8 cellular contexts compared by ENCODE assay signal in the genomic region with DNA sequence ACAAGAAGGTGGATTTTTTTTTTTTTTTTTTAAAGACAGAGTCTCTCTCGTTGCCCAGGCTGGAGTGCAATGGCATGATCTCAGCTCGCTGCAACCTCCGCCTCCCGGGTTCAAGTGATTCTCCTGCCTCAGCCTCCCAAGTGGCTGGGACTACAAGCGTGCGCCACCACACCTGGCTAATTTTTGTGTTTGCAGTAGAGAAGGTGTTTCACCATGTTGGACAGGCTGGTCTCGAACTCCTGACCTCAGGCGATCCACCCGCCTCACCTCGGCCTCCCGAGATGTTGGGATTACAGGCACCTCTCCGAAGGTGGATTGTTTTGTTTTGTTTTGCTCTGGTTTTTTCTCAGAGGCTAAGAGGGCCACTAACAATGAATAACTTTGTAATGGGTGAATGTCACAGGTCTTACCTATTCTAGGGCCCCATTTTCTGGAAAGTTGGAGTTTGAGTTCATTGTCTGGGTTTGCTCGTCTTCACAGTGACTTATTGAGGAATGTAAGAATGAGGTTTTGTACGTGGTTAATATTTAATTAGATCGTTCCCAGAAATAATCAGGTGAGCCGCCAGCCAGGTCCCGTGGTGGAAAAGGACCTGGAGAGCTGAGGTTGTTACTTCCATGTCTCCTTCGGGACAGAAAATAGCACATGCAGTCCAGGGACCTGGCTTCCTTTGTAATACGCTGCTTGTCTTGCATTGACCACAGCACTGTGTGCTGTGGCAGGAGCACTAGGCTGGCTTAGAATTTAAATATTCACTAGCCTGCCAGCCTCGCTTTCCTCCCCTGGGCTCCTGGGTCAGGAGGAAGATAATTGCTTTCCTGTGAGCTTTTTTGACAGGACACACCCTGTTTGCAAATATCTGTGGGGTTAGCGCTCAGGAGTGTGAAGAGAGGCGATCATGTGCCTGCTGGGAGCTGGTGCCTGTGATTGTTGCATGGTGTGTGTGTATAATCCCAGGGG. TPM values are rescaled to one million over a fixed set of nuclear protein-coding genes. Genes with fewer than 3 reads are reported as not detected.
DNase-seq lines count a peak whose midpoint lies in the region; ATAC-seq and TF ChIP-seq lines count a peak whose summit lies in the region.

No MANE protein-coding gene starts in this region.

- ATAC-seq in natural killer cell (no peak), GM19395 (IDR thresholded peaks at IDR 0.05; ENCODE audit: unreplicated experiment) (no peak)

- CTCF ChIA-PET in Caco-2 (lab: Charles Lee) = interaction anchor here (0.5 kb wide), 1 partner anchor 136 kb away, joined by 3 read pairs; no protein-coding TSS in a partner anchor

- DNase-seq in Caco-2 (no peak), LoVo (ENCODE audit: low spot score) (peak; percentile 51), caudate nucleus (lab: John Stamatoyannopoulos, UW) (peak in 1 of 61 donors; percentile 51), natural killer cell (no peak), NCI-H1694 (lab: John Stamatoyannopoulos, UW) (no peak)
- no peak for DNase-seq in stimulated activated CD4-positive, alpha-beta T cell treated with anti-CD3 and anti-CD28 coated beads, Interleukin-12 subunit alpha, Interleukin-12 subunit beta, amount 100 ng/mL, for 4 hours
- DNase-seq in activated CD4-positive, CD25-positive, alpha-beta regulatory T cell treated with anti-CD3 and anti-CD28 coated beads, Interleukin-2, amount 50 U/mL, for 72 hours = no peak

- TF ChIP-seq CTCF in Caco-2 (IDR thresholded peaks at IDR 0.05; ENCODE audit: insufficient read depth in 1 of 2, low read depth in 1 of 2, low read length in 1 of 2, severe bottlenecking in 1 of 2, unreplicated experiment in 1 of 2) (no peak), natural killer cell (IDR thresholded peaks at IDR 0.05) (no peak)

- no peaks in the 10 kb centered on the region for H3K27me3 Mint-ChIP-seq in Caco-2 (ENCODE audit: insufficient read depth, unreplicated experiment)
- H3K27me3 Mint-ChIP-seq in natural killer cell (ENCODE audit: low read depth in 2 of 2) = no peaks in the 10 kb centered on the region

- H3K27me3 ChIP-seq in Caco-2 (replicated peaks; ENCODE audit: control insufficient read depth, insufficient read depth, low read length) = no peaks in the 10 kb centered on the region

- peak overlapping the region; percentile 98 for H3K27ac ChIP-seq in caudate nucleus (ENCODE audit: low read depth, low read length)

- peaks cover 1% of the 10 kb centered on the region; the same call in 1 of the 2 replicates for H3K36me3 ChIP-seq in Caco-2 (ENCODE audit: control insufficient read depth, insufficient read depth, low read length)

- H3K27ac Mint-ChIP-seq in Caco-2 (ENCODE audit: unreplicated experiment) (peak overlapping the region; percentile 59), natural killer cell (peak overlapping the region; percentile 89 to 93)

- H3K36me3 Mint-ChIP-seq in Caco-2 (ENCODE audit: insufficient read depth, unreplicated experiment) (peaks cover 12% of the 10 kb centered on the region), natural killer cell (no peaks in the 10 kb centered on the region)

- H3K9me3 Mint-ChIP-seq in Caco-2 (ENCODE audit: unreplicated experiment) (no peaks in the 10 kb centered on the region), natural killer cell (no peaks in the 10 kb centered on the region)

- POLR2A ChIA-PET in Caco-2 (lab: Charles Lee) = no interaction called here

- H3K4me3 Mint-ChIP-seq in Caco-2 (ENCODE audit: unreplicated experiment) (peak overlapping the region; percentile 94), natural killer cell (peak overlapping the region; percentile 97)

- intact Hi-C loops in Caco-2 (cut with micrococcal nuclease; ENCODE audit: unreplicated experiment) (loop anchor here (10.0 kb wide), 1 partner anchor 63 kb away; the partner anchor contains the start of gene CCDC62), natural killer cell (cut with micrococcal nuclease) (loop anchor here (5.0 kb wide), 1 partner anchor 45 kb away; no protein-coding TSS in a partner anchor)

- no TSS peak for BruUV-seq in Caco-2 (replicated peaks; lab: Mats Ljungman, UMichigan)

- H3K4me3 ChIP-seq in Caco-2 (ENCODE audit: low read depth, low read length) = peak overlapping the region; percentile 11; the same call in 1 of the 2 replicates

- peaks cover 50% of the 10 kb centered on the region for H3K4me1 Mint-ChIP-seq in Caco-2 (ENCODE audit: low read depth, unreplicated experiment)
- H3K4me1 Mint-ChIP-seq in natural killer cell = peaks cover 60 to 64% of the 10 kb centered on the region in 2 donors

- H3K4me1 ChIP-seq in Caco-2 = peaks cover 39% of the 10 kb centered on the region

- no peaks in the 10 kb centered on the region for H3K9me3 ChIP-seq in Caco-2

RNA-seq across cellular contexts. Expression of gene HIP1R, which starts 2.3 kb away (rescaled TPM):
- 13.8 and 15.4 TPM in 2 replicates for total RNA-seq in Caco-2 (2022)
- total RNA-seq in natural killer cell = 10 to 100 TPM; 78.6 to 93.1 (median 85.5) TPM

RNA-seq across cellular contexts. Expression of gene VPS37B, which starts 58.3 kb away (rescaled TPM):
- 24.0 and 25.4 TPM in 2 replicates for total RNA-seq in Caco-2 (2022)
- total RNA-seq in natural killer cell = 100 to 1,000 TPM; 142 to 167 (median 165) TPM
